In genomic region chr2:58266211-58266610, GRCh38 we compare ENCODE assay signal across 16 cellular contexts.
"Had no signal": no experiment of that assay in that cellular context is flagged by ENCODE, and none has a peak within 500 bp of the region (broad histone marks: within the 10 kb centered on the region; RNA-seq: fewer than 3 reads in every experiment).

No MANE protein-coding gene starts in this region.

- H3K27ac Mint-ChIP-seq: natural killer cell had no signal

- H3K36me3 ChIP-seq: heart left ventricle, ovary, stomach, thoracic aorta, transverse colon had no signal

- H3K9me3 ChIP-seq: heart left ventricle, ovary, stomach, thoracic aorta, transverse colon had no signal

- H3K4me1 ChIP-seq: heart left ventricle, stomach, transverse colon had no signal

- DNase-seq: dermis blood vessel endothelial cell; heart left ventricle; hypothalamus; kidney glomerular epithelial cell; natural killer cell; nucleus accumbens; ovary; right cardiac atrium; small intestine; stimulated activated CD4-positive, alpha-beta T cell treated with anti-CD3 and anti-CD28 coated beads, Interleukin-12 subunit alpha, Interleukin-12 subunit beta, amount 100 ng/mL, for 4 hours; stimulated activated naive CD4-positive, alpha-beta T cell; stomach; substantia nigra; transverse colon had no signal

- H3K4me1 Mint-ChIP-seq: natural killer cell had no signal

- H3K4me3 Mint-ChIP-seq: natural killer cell, neural crest cell had no signal

- H3K36me3 Mint-ChIP-seq: natural killer cell had no signal

- H3K27me3 ChIP-seq: heart left ventricle, ovary, stomach, transverse colon had no signal

- H3K4me3 ChIP-seq: heart left ventricle, ovary, stomach, thoracic aorta, transverse colon had no signal
